8 cellular contexts compared by ENCODE assay signal in genomic region chrX:118497180-118497814, GRCh38. TPM values are rescaled to one million over a fixed set of nuclear protein-coding genes. Genes with fewer than 3 reads are reported as not detected.
A peak's percentile ranks its signal among the peaks of the same experiment; 100 is the strongest.
DNase-seq lines count a peak whose midpoint lies in the region; ATAC-seq, FAIRE-seq and TF ChIP-seq lines count a peak whose summit lies in the region.

No MANE protein-coding gene starts in this region.

- H3K4me1 ChIP-seq in Karpas-422 (ENCODE audit: low read length) = peaks cover 25% of the 10 kb centered on the region

- H3F3A ChIP-seq in neural cell (ENCODE audit: insufficient read depth, low read length, poor library complexity, severe bottlenecking) = no peaks in the 10 kb centered on the region

- H3K27me3 ChIP-seq in Karpas-422 (ENCODE audit: low read length) (no peaks in the 10 kb centered on the region), neural cell (ENCODE audit: insufficient read depth, low read depth, low read length) (no peaks in the 10 kb centered on the region)

- H3K4me2 ChIP-seq in Karpas-422 (ENCODE audit: low read depth, low read length, poor library complexity, severe bottlenecking) (peak overlapping the region; percentile 70), neural cell (ENCODE audit: low read length) (peak overlapping the region; percentile 48)

- CTCF ChIA-PET in MCF 10A (lab: Yijun Ruan, JAX) = no interaction called here

- H3K9me3 Mint-ChIP-seq in MCF 10A (ENCODE audit: unreplicated experiment) = no peaks in the 10 kb centered on the region

- no peak for ATAC-seq in HG02938 (IDR thresholded peaks at IDR 0.05; ENCODE audit: unreplicated experiment)

- POLR2A ChIA-PET in MCF 10A (lab: Yijun Ruan, JAX) = interaction anchor here (1.4 to 1.7 kb wide), 2 partner anchors 10 to 23 kb away, joined by 5 read pairs; no protein-coding TSS in a partner anchor

- no peak overlapping the region for H3K27ac Mint-ChIP-seq in MCF 10A (ENCODE audit: low read depth, unreplicated experiment)

- peaks cover 5% of the 10 kb centered on the region for H3K27me3 Mint-ChIP-seq in MCF 10A (ENCODE audit: insufficient read depth, unreplicated experiment)

- H3K9ac ChIP-seq in Karpas-422 (ENCODE audit: low read length) (peak overlapping the region; percentile 82), neural cell (ENCODE audit: low read length) (peak overlapping the region; percentile 70)

- TF ChIP-seq RAD21 in neural cell (conservative IDR thresholded peaks at IDR 0.05) = no peak

- TF ChIP-seq CTCF in D721Med (IDR thresholded peaks at IDR 0.05; ENCODE audit: insufficient read depth, missing control alignments) (no peak), MCF 10A (IDR thresholded peaks at IDR 0.05; ENCODE audit: unreplicated experiment) (no peak), neural cell (IDR thresholded peaks at IDR 0.05; ENCODE audit: poor library complexity, severe bottlenecking) (no peak)

- H3K27ac ChIP-seq in Karpas-422 (ENCODE audit: low read length) (peak overlapping the region; percentile 45), neural cell (ENCODE audit: low read length) (no peak overlapping the region)

- no TSS peak for BruUV-seq in MCF 10A (replicated peaks; lab: Mats Ljungman, UMichigan)

- no peak for TF ChIP-seq EP300 in neural cell (conservative IDR thresholded peaks at IDR 0.05; ENCODE audit: poor library complexity, severe bottlenecking)

- no peaks in the 10 kb centered on the region for H3K36me3 ChIP-seq in Karpas-422 (ENCODE audit: insufficient read depth, low read length)
- no peaks in the 10 kb centered on the region for H3K36me3 ChIP-seq in neural cell (ENCODE audit: insufficient read depth, low read length)

- H3K79me2 ChIP-seq in Karpas-422 (ENCODE audit: low read length) (peaks cover 47% of the 10 kb centered on the region), neural cell (replicated peaks; ENCODE audit: insufficient read depth, low read length) (peaks cover 19% of the 10 kb centered on the region)

- FAIRE-seq in D721Med (lab: Jason Lieb, UNC) = peak; percentile 25

- peak overlapping the region; percentile 82 for H3K4me3 ChIP-seq in Karpas-422 (ENCODE audit: low read length)
- H3K4me3 ChIP-seq in neural cell (ENCODE audit: low read length) = peak overlapping the region; percentile 77

- no peaks in the 10 kb centered on the region for H3K4me1 Mint-ChIP-seq in MCF 10A (ENCODE audit: insufficient read depth, unreplicated experiment)

- H3K9me2 ChIP-seq in Karpas-422 (replicated peaks; ENCODE audit: insufficient read depth, low read length) = no peaks in the 10 kb centered on the region
- no peaks in the 10 kb centered on the region for H3K9me2 ChIP-seq in neural cell (ENCODE audit: insufficient read depth, low read length)

- no peaks in the 10 kb centered on the region for H3K36me3 Mint-ChIP-seq in MCF 10A (ENCODE audit: insufficient read depth, unreplicated experiment)

- H4K20me1 ChIP-seq in Karpas-422 (ENCODE audit: insufficient read depth, low read depth, low read length) (no peaks in the 10 kb centered on the region), neural cell (ENCODE audit: insufficient read depth) (no peaks in the 10 kb centered on the region)

- no peaks in the 10 kb centered on the region for H3K9me3 ChIP-seq in Karpas-422 (ENCODE audit: low read length)
- no peaks in the 10 kb centered on the region for H3K9me3 ChIP-seq in neural cell (ENCODE audit: low read length)

- DNase-seq in D721Med (ENCODE audit: insufficient read length, low spot score) (no peak), Karpas-422 (no peak), MCF 10A (ENCODE audit: unreplicated experiment) (no peak), NCI-H2107 (lab: John Stamatoyannopoulos, UW) (no peak), iPS-NIHi11 (ENCODE audit: low spot score) (no peak), ureter (ENCODE audit: low spot score) (no peak)

- peak overlapping the region; percentile 74 for H3K4me3 Mint-ChIP-seq in MCF 10A (ENCODE audit: unreplicated experiment)

- intact Hi-C loops in MCF 10A (cut with micrococcal nuclease) = loop anchor here (5.0 kb wide), 1 partner anchor 55 kb away; no protein-coding TSS in a partner anchor

- H2AFZ ChIP-seq in Karpas-422 (ENCODE audit: low read length) (no peak overlapping the region), neural cell (ENCODE audit: low read depth, low read length) (no peak overlapping the region)

TF ChIP-seq in neural cell, 6 proteins besides CTCF, POLR2A, EP300 and RAD21:
- TF ChIP-seq REST (IDR thresholded peaks at IDR 0.05; ENCODE audit: borderline replicate concordance) (no peak), POLR2AphosphoS5 (IDR thresholded peaks at IDR 0.05) (no peak), SMC3 (conservative IDR thresholded peaks at IDR 0.05; ENCODE audit: poor library complexity) (no peak), MXI1 (conservative IDR thresholded peaks at IDR 0.05; ENCODE audit: poor library complexity, severe bottlenecking) (no peak), TAF1 (IDR thresholded peaks at IDR 0.05; ENCODE audit: low read depth) (no peak), EZH2 (IDR thresholded peaks at IDR 0.05; ENCODE audit: borderline replicate concordance, insufficient read depth, low read length, poor library complexity, severe bottlenecking) (no peak)

RNA-seq across cellular contexts. Expression of gene DOCK11, which starts 1.7 kb away (rescaled TPM):
- 39.3 and 70.5 TPM in 2 replicates for total RNA-seq in Karpas-422 (2014; rRNA removed; shearing (Covaris generic); ENCODE audit: low replicate concordance)
- total RNA-seq in MCF 10A (2022) (1.9 and 3.1 TPM in 2 replicates), ureter (14.1 TPM)
- polyA plus RNA-seq in neural cell = 29.7 and 37.2 TPM in 2 replicates
- polyA minus RNA-seq in neural cell = 62.1 and 67.3 TPM in 2 replicates
